In the genomic region with DNA sequence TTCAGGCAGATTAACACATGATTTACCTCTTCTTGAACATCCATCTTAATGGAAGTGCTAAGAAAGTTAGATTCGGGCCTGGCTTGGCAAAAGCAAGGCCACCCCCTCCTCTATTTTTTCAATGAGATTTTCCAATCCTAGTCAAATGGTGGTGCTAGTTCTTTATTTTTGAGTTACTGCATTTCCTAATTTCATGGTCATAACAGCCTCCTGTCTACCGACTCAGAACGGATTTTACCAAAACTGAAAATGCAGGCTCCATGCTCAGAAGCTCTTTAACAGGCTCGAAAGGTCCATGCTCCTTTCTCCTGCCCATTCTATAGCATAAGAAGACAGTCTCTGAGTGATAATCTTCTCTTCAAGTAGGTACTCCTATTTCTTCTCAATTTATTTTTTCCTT, we compare ENCODE assay signal across 8 cellular contexts.
DNase-seq lines count a peak whose midpoint lies in the region; ATAC-seq and TF ChIP-seq lines count a peak whose summit lies in the region.

No MANE protein-coding gene starts in this region.

- H4K20me1 ChIP-seq in mammary epithelial cell (ENCODE audit: insufficient read depth, low read length): no peaks in the 10 kb centered on the region

- H3K36me3 ChIP-seq in mammary epithelial cell (ENCODE audit: insufficient read depth, low read length) (no peaks in the 10 kb centered on the region), muscle layer of colon (ENCODE audit: insufficient read depth, low read length) (no peaks in the 10 kb centered on the region)

- H3K36me3 Mint-ChIP-seq in HFFc6 (ENCODE audit: low read depth): no peaks in the 10 kb centered on the region

- H3K27ac ChIP-seq in C4-2B (no peak overlapping the region), mammary epithelial cell (ENCODE audit: insufficient read depth, low read depth, low read length) (no peak overlapping the region), muscle layer of colon (ENCODE audit: low read depth, low read length) (peak overlapping the region; percentile 67)

- H3K4me3 Mint-ChIP-seq in HFFc6: peak overlapping the region; percentile 86

- peak overlapping the region; percentile 76 for H3K4me2 ChIP-seq in mammary epithelial cell (ENCODE audit: insufficient read depth, low read depth, low read length)

- H3K27me3 Mint-ChIP-seq in HFFc6 (ENCODE audit: insufficient read depth): no peaks in the 10 kb centered on the region

- no peaks in the 10 kb centered on the region for H3K9me3 Mint-ChIP-seq in HFFc6

- peak overlapping the region; percentile 89 for H2AFZ ChIP-seq in mammary epithelial cell (ENCODE audit: low read depth, low read length)

- in situ Hi-C loops in mammary epithelial cell (cut with MboI; ENCODE audit: low sequenced_read_pairs in 2 of 2): loop anchor here in 1 of 2 donors (25.0 kb wide), 1 partner anchor 572 kb away; no protein-coding TSS in a partner anchor

- intact Hi-C loops in mammary epithelial cell (cut with micrococcal nuclease): loop anchor here (5.0 kb wide), 3 partner anchors 72 to 577 kb away; no protein-coding TSS in a partner anchor

- H3K79me2 ChIP-seq in mammary epithelial cell (ENCODE audit: insufficient read depth, low read length): no peaks in the 10 kb centered on the region

- no peak for ATAC-seq in HG02885 (IDR thresholded peaks at IDR 0.05; ENCODE audit: poor library complexity, unreplicated experiment)

- DNase-seq in HFFc6 (no peak), mammary epithelial cell (no peak), T1000 (lab: John Stamatoyannopoulos, UW) (no peak), NCI-H1048 (lab: John Stamatoyannopoulos, UW) (no peak), NCI-H446 (lab: John Stamatoyannopoulos, UW) (no peak)

- TF ChIP-seq CTCF in C4-2B (conservative IDR thresholded peaks at IDR 0.05) (peak; percentile 39), HFFc6 (IDR thresholded peaks at IDR 0.05) (peak; percentile 22; the same call in 1 of the 2 replicates), mammary epithelial cell (conservative IDR thresholded peaks at IDR 0.05 in 1 of 2, IDR thresholded peaks at IDR 0.05 in 1 of 2; ENCODE audit: extremely low read depth in 1 of 2, insufficient read depth in 1 of 2, low read depth in 1 of 2, low read length in 2 of 2) (peak; percentile 3 to 39)

- BruUV-seq in mammary epithelial cell (replicated peaks; lab: Mats Ljungman, UMichigan): no TSS peak

- WGBS in mammary epithelial cell (ENCODE audit: low coverage, missing lambda C conversion rate): 5% methylated on average over 4 of the region's 4 CpGs

- H3K4me1 ChIP-seq in mammary epithelial cell (ENCODE audit: insufficient read depth, low read length) (peaks cover 9% of the 10 kb centered on the region), muscle layer of colon (ENCODE audit: insufficient read depth, low read length) (no peaks in the 10 kb centered on the region)

- CTCF ChIA-PET in mammary epithelial cell (lab: Charles Lee; ENCODE audit: low non-redundant PET): interaction anchor here (0.5 to 0.6 kb wide), 3 partner anchors 73 to 455 kb away, joined by 3 read pairs; no protein-coding TSS in a partner anchor

- dilution Hi-C loops in mammary epithelial cell (cut with HindIII; ENCODE audit: low sequenced_read_pairs): no loop called here

- peak overlapping the region; percentile 77 for H3K27ac Mint-ChIP-seq in HFFc6

- H3K9me3 ChIP-seq in mammary epithelial cell (replicated peaks; ENCODE audit: insufficient read depth, low read length) (no peaks in the 10 kb centered on the region), muscle layer of colon (ENCODE audit: low read length) (no peaks in the 10 kb centered on the region)

- peaks cover 31% of the 10 kb centered on the region for H3K4me1 Mint-ChIP-seq in HFFc6 (ENCODE audit: low read depth)

- peak overlapping the region; percentile 24 for H3K9ac ChIP-seq in mammary epithelial cell (ENCODE audit: insufficient read depth, low read length)
- no peak overlapping the region for H3K9ac ChIP-seq in muscle layer of colon (ENCODE audit: low read length)

- H3K27me3 ChIP-seq in mammary epithelial cell (ENCODE audit: insufficient read depth, low read length): no peaks in the 10 kb centered on the region
- H3K27me3 ChIP-seq in muscle layer of colon (ENCODE audit: control insufficient read depth in 1 of 2, insufficient read depth in 2 of 2, low read length in 2 of 2): no peaks in the 10 kb centered on the region

- peak overlapping the region; percentile 23 to 29 (median 29) for H3K4me3 ChIP-seq in mammary epithelial cell (replicated peaks in 1 of 3; ENCODE audit: insufficient read depth in 1 of 3, low read depth in 2 of 3, low read length in 3 of 3)
- peak overlapping the region in 1 of 2 donors; percentile 17 for H3K4me3 ChIP-seq in muscle layer of colon (ENCODE audit: low read depth in 1 of 2, low read length in 2 of 2)
